Comparison of ENCODE assay signal across 8 cellular contexts in genomic region chr1:211680752-211681327, GRCh38. TPM values are rescaled to one million over a fixed set of nuclear protein-coding genes. Genes with fewer than 3 reads are reported as not detected.
DNase-seq lines count a peak whose midpoint lies in the region; ATAC-seq and TF ChIP-seq lines count a peak whose summit lies in the region.

No MANE protein-coding gene starts in this region.

- H3K79me1 ChIP-seq in trophoblast cell (ENCODE audit: low read length), result no peaks in the 10 kb centered on the region

- H3K9me3 ChIP-seq in SJSA1 (replicated peaks) (no peaks in the 10 kb centered on the region), trophoblast cell (ENCODE audit: insufficient read depth, low read depth, low read length) (no peaks in the 10 kb centered on the region), upper lobe of left lung (no peaks in the 10 kb centered on the region)

- H3K23ac ChIP-seq in trophoblast cell (ENCODE audit: low read length), result no peak overlapping the region

- no peak overlapping the region for H3K14ac ChIP-seq in trophoblast cell (ENCODE audit: low read length)

- H3K27ac ChIP-seq in SJSA1, result no peak overlapping the region; the same call in 1 of the 2 replicates
- H3K27ac ChIP-seq in trophoblast cell (ENCODE audit: low read depth, low read length), result no peak overlapping the region
- H3K27ac ChIP-seq in upper lobe of left lung, result no peak overlapping the region

- H3K4ac ChIP-seq in trophoblast cell (ENCODE audit: low read depth, low read length), result no peak overlapping the region

- H2BK120ac ChIP-seq in trophoblast cell (ENCODE audit: insufficient read depth, low read length, poor library complexity), result no peak overlapping the region

- no peak overlapping the region for H2AFZ ChIP-seq in trophoblast cell (ENCODE audit: insufficient read depth, low read length, poor library complexity)

- no peak overlapping the region for H2BK5ac ChIP-seq in trophoblast cell (ENCODE audit: low read depth, low read length, poor library complexity)

- TF ChIP-seq POLR2A in NB4 (IDR thresholded peaks at IDR 0.05; ENCODE audit: extremely low read depth, insufficient read length) (no peak), upper lobe of left lung (IDR thresholded peaks at IDR 0.05) (no peak)

- H3K27me3 ChIP-seq in SJSA1 (replicated peaks) (no peaks in the 10 kb centered on the region), trophoblast cell (ENCODE audit: insufficient read depth, low read length) (no peaks in the 10 kb centered on the region), upper lobe of left lung (no peaks in the 10 kb centered on the region)

- peak; percentile 64 for TF ChIP-seq CTCF in GM12865 (IDR thresholded peaks at IDR 0.05; ENCODE audit: insufficient read depth, low read depth, low read length, missing control alignments)
- peak; percentile 43 for TF ChIP-seq CTCF in NB4 (IDR thresholded peaks at IDR 0.05; ENCODE audit: low read depth, low read length)
- TF ChIP-seq CTCF in upper lobe of left lung (IDR thresholded peaks at IDR 0.05), result peak; percentile 55 to 78 (median 66)

- no peak overlapping the region for H3K9ac ChIP-seq in trophoblast cell (ENCODE audit: low read length)

- TF ChIP-seq EP300 in upper lobe of left lung (IDR thresholded peaks at IDR 0.05), result no peak

- H3K4me2 ChIP-seq in trophoblast cell (ENCODE audit: low read length), result no peak overlapping the region

- H3K36me3 ChIP-seq in SJSA1, result no peaks in the 10 kb centered on the region
- H3K36me3 ChIP-seq in trophoblast cell (ENCODE audit: control insufficient read depth in 1 of 2, insufficient read depth in 2 of 2, low read length in 2 of 2), result no peaks in the 10 kb centered on the region
- H3K36me3 ChIP-seq in upper lobe of left lung, result no peaks in the 10 kb centered on the region

- H2AK5ac ChIP-seq in trophoblast cell (ENCODE audit: low read length), result no peak overlapping the region

- H2BK12ac ChIP-seq in trophoblast cell (ENCODE audit: low read length), result no peak overlapping the region

- H3K18ac ChIP-seq in trophoblast cell (ENCODE audit: low read length), result no peak overlapping the region

- H3K79me2 ChIP-seq in trophoblast cell (ENCODE audit: control insufficient read depth, insufficient read depth, low read length, poor library complexity), result no peaks in the 10 kb centered on the region

- H4K12ac ChIP-seq in trophoblast cell (ENCODE audit: low read depth, low read length), result no peak overlapping the region

- H3K4me1 ChIP-seq in SJSA1 (replicated peaks) (peaks cover 5% of the 10 kb centered on the region), trophoblast cell (ENCODE audit: control insufficient read depth in 1 of 2, insufficient read depth in 2 of 2, low read length in 2 of 2) (no peaks in the 10 kb centered on the region), upper lobe of left lung (peaks cover 0 to 8% (median 4%) of the 10 kb centered on the region in 4 donors)

- WGBS in trophoblast cell (ENCODE audit: extremely low coverage, insufficient coverage, insufficient read length), result no CpG with 5 or more reads among the region's 9 CpGs
- 2 to 4% methylated on average over 9 of the region's 9 CpGs for WGBS in upper lobe of left lung, 2 donors

- ATAC-seq in HG02610 (IDR thresholded peaks at IDR 0.05; ENCODE audit: unreplicated experiment) (peak; percentile 77), upper lobe of left lung (ENCODE audit: low FRiP score in 2 of 2) (peak; percentile 87 to 92)

- peak; percentile 93 for DNase-seq in GM12865 (ENCODE audit: low read depth)
- peak; percentile 84 for DNase-seq in NB4 (ENCODE audit: low read depth)
- DNase-seq in SJSA1 (ENCODE audit: low read depth in 1 of 2, low spot score in 2 of 2), result peak; percentile 59 to 81
- peak; percentile 91 for DNase-seq in activated effector memory CD4-positive, alpha-beta T cell treated with anti-CD3 and anti-CD28 coated beads, Interleukin-2, amount 50 U/mL, for 16 hours
- peak; percentile 87 for DNase-seq in foreskin melanocyte
- DNase-seq in trophoblast cell, result peak; percentile 63 to 81
- peak; percentile 62 to 86 for DNase-seq in upper lobe of left lung

- no peak overlapping the region for H4K8ac ChIP-seq in trophoblast cell (ENCODE audit: low read depth, low read length)

- H3K4me3 ChIP-seq in GM12865 (ENCODE audit: low read depth, low read length) (no peak overlapping the region), NB4 (ENCODE audit: low read depth, low read length) (no peak overlapping the region), SJSA1 (no peak overlapping the region), trophoblast cell (ENCODE audit: low read depth, low read length) (no peak overlapping the region), upper lobe of left lung (no peak overlapping the region)

- no peak overlapping the region for H4K91ac ChIP-seq in trophoblast cell (ENCODE audit: low read depth, low read length)

RNA-seq across cellular contexts. Expression of gene NEK2, which starts 5.4 kb away (rescaled TPM):
- 61.4 and 75.1 TPM in 2 replicates for total RNA-seq in SJSA1 (2014; rRNA removed; shearing (Covaris generic))
- 10.1 and 11.4 TPM in 2 replicates for polyA plus RNA-seq in trophoblast cell (2013)
- 1 to 10 TPM in 3 of 6 donors, under 1 TPM in 2, not detected in 1; 0.33 to 1.8 (median 1.2) TPM for total RNA-seq in upper lobe of left lung

Comparison
In these comparisons a context has a peak if more than half of its experiments do, and no peak if none do; other contexts are left out.
1. RNA of gene NEK2, which starts 5.4 kb away (total RNA-seq): 61.4 to 75.1 TPM in SJSA1; 0.33 to 1.8 TPM in upper lobe of left lung; every median in the first group is over 10 times any median in the second.
2. Peak in every context shown above with its lines, with median percentiles within 50 percentile points of each other: DNase-seq and CTCF ChIP-seq.